ENCODE assay signal across 15 cellular contexts in the genomic region with DNA sequence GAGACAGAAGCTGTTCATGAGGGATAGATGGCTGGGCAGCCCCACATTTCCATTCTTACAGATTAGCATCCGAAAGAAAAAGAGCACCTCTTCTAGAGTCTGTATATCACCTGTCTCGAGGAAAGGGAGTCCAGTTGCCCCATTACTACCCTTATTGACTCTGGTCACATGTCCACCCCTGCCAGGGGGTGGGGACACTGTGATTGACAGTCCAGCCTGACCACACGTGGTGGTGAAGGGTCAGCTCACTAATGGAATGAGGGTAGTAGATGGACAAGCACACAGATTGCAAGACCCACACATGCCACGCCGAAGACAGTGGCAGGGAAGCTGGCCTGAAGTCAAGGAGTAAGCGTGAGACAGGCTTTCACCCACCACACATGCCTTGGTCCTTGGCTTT. TPM values are rescaled to one million over a fixed set of nuclear protein-coding genes. Genes with fewer than 3 reads are reported as not detected.
DNase-seq lines count a peak whose midpoint lies in the region; ATAC-seq and TF ChIP-seq lines count a peak whose summit lies in the region.
"Had no signal": no experiment of that assay in that cellular context is flagged by ENCODE, and none has a peak within 500 bp of the region (broad histone marks: within the 10 kb centered on the region; RNA-seq: fewer than 3 reads in every experiment).

No MANE protein-coding gene starts in this region.

- H2AFZ ChIP-seq in DND-41 (ENCODE audit: low read depth, low read length) (no peak overlapping the region), parathyroid adenoma (no peak overlapping the region)
- H2AFZ ChIP-seq: GM23338 had no signal

- CTCF ChIA-PET in WTC11 (lab: Charles Lee): interaction anchor here (1.3 to 1.6 kb wide), 2 partner anchors 41 to 46 kb away, joined by 3 to 5 read pairs; a partner anchor contains a TSS

- no peaks in the 10 kb centered on the region for H3K27me3 Mint-ChIP-seq in WTC11 (ENCODE audit: low read depth)
- H3K27me3 Mint-ChIP-seq: B cell had no signal

- no peak for TF ChIP-seq POLR2A in breast epithelium (IDR thresholded peaks at IDR 0.05)

- H3K4me2 ChIP-seq in DND-41 (ENCODE audit: insufficient read depth, low read length) (no peak overlapping the region), parathyroid adenoma (ENCODE audit: low read length) (no peak overlapping the region)
- H3K4me2 ChIP-seq: GM23338 had no signal

- POLR2A ChIA-PET in WTC11 (lab: Charles Lee): interaction anchor here (0.6 kb wide), 1 partner anchor 170 kb away, joined by 4 read pairs; no protein-coding TSS in a partner anchor

- H3K4me1 ChIP-seq in DND-41 (ENCODE audit: insufficient read depth, low read length): peaks cover 29% of the 10 kb centered on the region
- H3K4me1 ChIP-seq in parathyroid adenoma: peaks cover 50% of the 10 kb centered on the region
- peaks cover 0 to 6% of the 10 kb centered on the region in 2 donors for H3K4me1 ChIP-seq in breast epithelium

- H3K36me3 ChIP-seq in DND-41 (ENCODE audit: insufficient read depth, low read length) (peaks cover 100% of the 10 kb centered on the region), parathyroid adenoma (ENCODE audit: control insufficient read depth, insufficient read depth, low read length) (no peaks in the 10 kb centered on the region), breast epithelium (no peaks in the 10 kb centered on the region)

- H3K4me3 Mint-ChIP-seq in WTC11: no peak overlapping the region
- H3K4me3 Mint-ChIP-seq: B cell; CD8-positive, alpha-beta T cell; GM23338; HFFc6 had no signal

- H3K4me3 ChIP-seq in DND-41 (ENCODE audit: low read depth in 1 of 2, low read length in 2 of 2) (no peak overlapping the region), parathyroid adenoma (ENCODE audit: low read depth, low read length) (no peak overlapping the region), breast epithelium (no peak overlapping the region)
- H3K4me3 ChIP-seq: BLaER1 treated with 17β-estradiol and CSF1 and Interleukin-3, amounts not matched to agents 10 nM and 100 nM; GM23338 had no signal

- peaks cover 67% of the 10 kb centered on the region for H3K79me2 ChIP-seq in DND-41 (ENCODE audit: insufficient read depth, low read length)
- peaks cover 2% of the 10 kb centered on the region for H3K79me2 ChIP-seq in parathyroid adenoma

- H3K4me1 Mint-ChIP-seq in WTC11: 0 out of 2 replicates have a peak, but pooled peaks cover 7% of the 10 kb centered on the region
- H3K4me1 Mint-ChIP-seq: GM23338 had no signal

- no peak for DNase-seq in DND-41
- DNase-seq in WTC11 (ENCODE audit: low spot score): no peak
- DNase-seq in breast epithelium (ENCODE audit: low spot score in 2 of 2): no peak
- DNase-seq: Calu3; CD8-positive, alpha-beta T cell; DMS 273 treated with DMSO at 0.1 percent for 48 hours; DMS53; HCEC 1CT; HFFc6 had no signal

- TF ChIP-seq CTCF in DND-41 (IDR thresholded peaks at IDR 0.05; ENCODE audit: borderline replicate concordance, extremely low read depth, low read length, poor library complexity, severe bottlenecking): no peak
- TF ChIP-seq CTCF in WTC11 (IDR thresholded peaks at IDR 0.05): no peak
- no peak for TF ChIP-seq CTCF in parathyroid adenoma (IDR thresholded peaks at IDR 0.05)
- no peak for TF ChIP-seq CTCF in breast epithelium (IDR thresholded peaks at IDR 0.05)

- H3K9ac ChIP-seq in DND-41 (ENCODE audit: low read depth, low read length) (no peak overlapping the region), parathyroid adenoma (no peak overlapping the region)

- no peak for ATAC-seq in DND-41 (ENCODE audit: insufficient read depth, low read depth)
- no peak for ATAC-seq in WTC11
- ATAC-seq in GM21381 (IDR thresholded peaks at IDR 0.05; ENCODE audit: unreplicated experiment): no peak
- no peak for ATAC-seq in HG02884 (IDR thresholded peaks at IDR 0.05; ENCODE audit: unreplicated experiment)
- ATAC-seq: CD8-positive, alpha-beta T cell; GM23338 had no signal

- H3K27ac ChIP-seq in DND-41 (ENCODE audit: low read length) (peak overlapping the region; percentile 67), parathyroid adenoma (peak overlapping the region; percentile 70), breast epithelium (no peak overlapping the region)

- intact Hi-C loops in breast epithelium (cut with DNase I; ENCODE audit: low total_unique reads): no loop called here

- no peak overlapping the region for H3K27ac Mint-ChIP-seq in WTC11
- H3K27ac Mint-ChIP-seq: B cell; CD8-positive, alpha-beta T cell; GM23338; HFFc6 had no signal

- no peaks in the 10 kb centered on the region for H3K9me3 Mint-ChIP-seq in WTC11
- H3K9me3 Mint-ChIP-seq: CD8-positive, alpha-beta T cell; GM23338; HFFc6 had no signal

- peaks cover 3% of the 10 kb centered on the region; the same call in 1 of the 2 replicates for H4K20me1 ChIP-seq in DND-41 (ENCODE audit: insufficient read depth, low read length)
- H4K20me1 ChIP-seq: BLaER1 treated with 17β-estradiol and CSF1 and Interleukin-3, amounts not matched to agents 10 nM and 100 nM had no signal

- no peaks in the 10 kb centered on the region for H3K27me3 ChIP-seq in DND-41 (ENCODE audit: insufficient read depth, low read length, poor library complexity)
- no peaks in the 10 kb centered on the region for H3K27me3 ChIP-seq in parathyroid adenoma (ENCODE audit: control insufficient read depth, insufficient read depth, low read length)
- no peaks in the 10 kb centered on the region for H3K27me3 ChIP-seq in breast epithelium
- H3K27me3 ChIP-seq: BLaER1 treated with 17β-estradiol and CSF1 and Interleukin-3, amounts not matched to agents 10 nM and 100 nM had no signal

- H3K9me3 ChIP-seq in DND-41 (ENCODE audit: insufficient read depth, low read length, severe bottlenecking) (no peaks in the 10 kb centered on the region), parathyroid adenoma (ENCODE audit: control insufficient read depth, low read length) (no peaks in the 10 kb centered on the region), breast epithelium (no peaks in the 10 kb centered on the region)
- H3K9me3 ChIP-seq: BLaER1 treated with 17β-estradiol and CSF1 and Interleukin-3, amounts not matched to agents 10 nM and 100 nM had no signal

- H3K36me3 Mint-ChIP-seq in WTC11: peaks cover 2% of the 10 kb centered on the region; the same call in 1 of the 2 replicates

TF ChIP-seq in WTC11, 78 proteins besides CTCF, POLR2A, EP300 and RAD21:
- TF ChIP-seq SOX15 (CRISPR knock-in tag; IDR thresholded peaks at IDR 0.05): no peak
- TF ChIP-seq, protein P1, sequence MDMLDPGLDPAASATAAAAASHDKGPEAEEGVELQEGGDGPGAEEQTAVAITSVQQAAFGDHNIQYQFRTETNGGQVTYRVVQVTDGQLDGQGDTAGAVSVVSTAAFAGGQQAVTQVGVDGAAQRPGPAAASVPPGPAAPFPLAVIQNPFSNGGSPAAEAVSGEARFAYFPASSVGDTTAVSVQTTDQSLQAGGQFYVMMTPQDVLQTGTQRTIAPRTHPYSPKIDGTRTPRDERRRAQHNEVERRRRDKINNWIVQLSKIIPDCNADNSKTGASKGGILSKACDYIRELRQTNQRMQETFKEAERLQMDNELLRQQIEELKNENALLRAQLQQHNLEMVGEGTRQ (CRISPR knock-in tag; IDR thresholded peaks at IDR 0.05): peak; percentile 59
TF ChIP-seq in WTC11: peak in this region for 1.

RNA-seq across cellular contexts. Expression of a gene that starts 45.8 kb away (rescaled TPM):
- total RNA-seq in WTC11 (2021) (16.9 to 20.1 TPM (median 19.7 TPM) in 3 replicates), breast epithelium (10 to 100 TPM; 10.7 to 20.8 (median 19.0) TPM)

Comparison
In these comparisons a context has a peak if more than half of its experiments do, and no peak if none do; other contexts are left out.
1. H3K27ac ChIP-seq: peak in DND-41 (single experiment) and parathyroid adenoma (single experiment); none in breast epithelium (0 of 2).